ENCODE assay signal across 20 cellular contexts in the genomic region with DNA sequence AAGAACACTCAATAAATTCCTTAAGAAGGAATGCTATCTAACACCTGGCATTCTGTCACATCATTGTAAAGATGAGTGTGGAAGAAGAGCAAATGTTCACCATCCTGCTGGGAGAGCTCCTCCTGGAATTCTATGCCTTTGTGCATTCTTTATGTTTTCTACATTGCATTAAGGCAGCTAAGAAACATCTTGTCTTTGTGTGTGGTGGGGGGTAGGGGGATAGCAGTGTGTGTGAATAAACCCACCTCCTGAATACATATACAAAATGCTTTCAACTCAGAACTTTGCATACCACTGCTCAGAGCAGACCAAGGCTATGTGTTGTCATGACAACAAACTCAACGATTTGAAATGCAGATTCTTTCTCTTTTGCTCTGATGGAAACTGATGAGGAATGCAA.
"Had no signal": no experiment of that assay in that cellular context is flagged by ENCODE, and none has a peak within 500 bp of the region (broad histone marks: within the 10 kb centered on the region; RNA-seq: fewer than 3 reads in every experiment).

No MANE protein-coding gene starts in this region.

- ATAC-seq: body of pancreas, left colon, lower lobe of right lung, pancreas had no signal

- H3K9me3 ChIP-seq: body of pancreas, colonic mucosa, esophagus squamous epithelium, lower lobe of right lung, pancreas, sigmoid colon, spleen, upper lobe of left lung had no signal

- H3K27ac ChIP-seq: body of pancreas, colonic mucosa, esophagus squamous epithelium, hepatocyte, lower lobe of right lung, pancreas, sigmoid colon, spleen, upper lobe of left lung had no signal

- H3K27me3 ChIP-seq: body of pancreas, colonic mucosa, esophagus squamous epithelium, hepatocyte, pancreas, sigmoid colon, upper lobe of left lung had no signal

- FAIRE-seq: endothelial cell of umbilical vein, islet of Langerhans, pancreas, TTC549 had no signal

- H2AFZ ChIP-seq: hepatocyte had no signal

- H3K79me2 ChIP-seq: hepatocyte had no signal

- H3K4me2 ChIP-seq: hepatocyte had no signal

- H3K4me3 ChIP-seq: body of pancreas, colonic mucosa, esophagus squamous epithelium, hepatocyte, lower lobe of right lung, pancreas, sigmoid colon, spleen, upper lobe of left lung had no signal

- H3K4me1 ChIP-seq: body of pancreas, colonic mucosa, esophagus squamous epithelium, lower lobe of right lung, pancreas, sigmoid colon, spleen, upper lobe of left lung had no signal

- DNase-seq: activated CD4-positive, alpha-beta T cell treated with anti-CD3 and anti-CD28 coated beads, Interleukin-2, amount 10 ng/mL, durations not matched to agents 7 days and 5 days; activated CD8-positive, alpha-beta memory T cell treated with anti-CD3 and anti-CD28 coated beads, Interleukin-2, amount 50 U/mL, for 48 hours; activated gamma-delta T cell treated with Interleukin-2 at 50 U/mL for 16 hours; activated naive CD8-positive, alpha-beta T cell treated with anti-CD3 and anti-CD28 coated beads for 36 hours; amygdala; body of pancreas; caudate nucleus; colonic mucosa; effector CD4-positive, alpha-beta T cell; esophagus squamous epithelium; left colon; lower lobe of right lung; pancreas; sigmoid colon; spleen; upper lobe of left lung had no signal

- H3K36me3 ChIP-seq: colonic mucosa, esophagus squamous epithelium, lower lobe of right lung, pancreas, sigmoid colon, spleen, upper lobe of left lung had no signal
